Comparison of ENCODE assay signal across 8 cellular contexts in genomic region chr6:142902636-142903053, GRCh38. TPM values are rescaled to one million over a fixed set of nuclear protein-coding genes. Genes with fewer than 3 reads are reported as not detected.
DNase-seq lines count a peak whose midpoint lies in the region; ATAC-seq, FAIRE-seq and TF ChIP-seq lines count a peak whose summit lies in the region.

No MANE protein-coding gene starts in this region.

- no peak overlapping the region for H4K91ac ChIP-seq in H1 (replicated peaks; ENCODE audit: insufficient read length, low read length)

- no peak overlapping the region for H2BK20ac ChIP-seq in H1 (ENCODE audit: low read length)

- FAIRE-seq in H1 (lab: Jason Lieb, UNC), result no peak

- 72% methylated on average over 4 of the region's 4 CpGs; no CpG with 5 or more reads in 1 of the 2 experiments for WGBS in H1 (ENCODE audit: extremely low coverage in 1 of 2, insufficient coverage in 1 of 2, insufficient read length in 1 of 2, insufficient replicate concordance in 2 of 2, low coverage in 1 of 2, low lambda C conversion rate in 2 of 2, missing lambda C conversion rate in 1 of 2), 2 experiments

- H3K9ac ChIP-seq in H1 (replicated peaks in 1 of 4; ENCODE audit: extremely low read depth in 1 of 4, low read depth in 3 of 4, low read length in 3 of 4), result no peak overlapping the region

- CTCF ChIA-PET in H1 (lab: Charles Lee; ENCODE audit: partially characterized antibody), result no interaction called here

- no peak overlapping the region for H3K4me2 ChIP-seq in H1 (ENCODE audit: insufficient read depth in 1 of 2, low read depth in 2 of 2, low read length in 2 of 2)

- H3K36me3 ChIP-seq in H1 (ENCODE audit: control insufficient read depth in 2 of 4, insufficient read depth in 4 of 4, low read length in 3 of 4), result no peaks in the 10 kb centered on the region

- no peak overlapping the region for H2BK5ac ChIP-seq in H1 (ENCODE audit: low read depth, low read length)

- no peak for TF ChIP-seq POLR2A in H1 (IDR thresholded peaks at IDR 0.05; ENCODE audit: control extremely low read depth in 1 of 2, low read depth in 2 of 2, low read length in 2 of 2)

- no peak overlapping the region for H2BK120ac ChIP-seq in H1 (replicated peaks; ENCODE audit: low read depth, low read length)

- no peak overlapping the region for H3K4me3 ChIP-seq in H1 (ENCODE audit: extremely low read depth in 1 of 4, insufficient read depth in 2 of 4, low read depth in 3 of 4, low read length in 4 of 4)

- no peaks in the 10 kb centered on the region for H4K20me1 ChIP-seq in H1 (replicated peaks in 1 of 2; ENCODE audit: control insufficient read depth in 1 of 2, insufficient read depth in 2 of 2, low read length in 2 of 2)

- H2BK12ac ChIP-seq in H1 (ENCODE audit: low read depth, low read length), result no peak overlapping the region

- H2AK5ac ChIP-seq in H1 (ENCODE audit: low read depth, low read length), result no peak overlapping the region

- no peak for TF ChIP-seq EP300 in H1 (IDR thresholded peaks at IDR 0.05; ENCODE audit: borderline replicate concordance in 1 of 2, low read depth in 2 of 2, low read length in 2 of 2)

- 0 out of 4 replicates have a peak, but pooled peaks cover 0 to 4% of the 10 kb centered on the region in 2 experiments for H3K79me2 ChIP-seq in H1 (ENCODE audit: control insufficient read depth in 1 of 2, insufficient read depth in 2 of 2, low read length in 2 of 2)

- peak; percentile 77 for ATAC-seq in HG02571 (IDR thresholded peaks at IDR 0.05; ENCODE audit: unreplicated experiment)

- no peak overlapping the region for H3K27ac ChIP-seq in H1 (ENCODE audit: low read depth, low read length)

- no peaks in the 10 kb centered on the region for H3K23me2 ChIP-seq in H1 (ENCODE audit: low read depth, low read length)

- H3K27me3 ChIP-seq in H1 (replicated peaks in 1 of 4; ENCODE audit: control insufficient read depth in 3 of 4, extremely low read depth in 1 of 4, insufficient read depth in 3 of 4, low read length in 3 of 4), result no peaks in the 10 kb centered on the region

- peaks cover 0 to 4% (median 2%) of the 10 kb centered on the region in 4 experiments; a peak in 2 of 7 replicates for H3K4me1 ChIP-seq in H1 (replicated peaks in 1 of 4; ENCODE audit: control insufficient read depth in 3 of 4, insufficient read depth in 4 of 4, low read length in 3 of 4)

- no peak for TF ChIP-seq CTCF in H1 (IDR thresholded peaks at IDR 0.05; ENCODE audit: control extremely low read depth in 1 of 3, insufficient read depth in 1 of 3, low read depth in 1 of 3, low read length in 3 of 3)

- POLR2A ChIA-PET in H1 (lab: Charles Lee; ENCODE audit: partially characterized antibody), result no interaction called here

- no peak overlapping the region for H3K4ac ChIP-seq in H1 (replicated peaks; ENCODE audit: insufficient read length, low read depth, low read length)

- no peak for TF ChIP-seq RAD21 in H1 (IDR thresholded peaks at IDR 0.05 in 1 of 2, conservative IDR thresholded peaks at IDR 0.05 in 1 of 2; ENCODE audit: low read depth in 2 of 2, low read length in 2 of 2)

- H4K5ac ChIP-seq in H1 (ENCODE audit: insufficient read length, low read depth, low read length), result no peak overlapping the region

- no peak overlapping the region for H3K14ac ChIP-seq in H1 (ENCODE audit: insufficient read length)

- H3K9me3 ChIP-seq in H1 (ENCODE audit: insufficient read depth in 2 of 2, low read depth in 1 of 2, low read length in 1 of 2), result no peaks in the 10 kb centered on the region

- no peak overlapping the region for H3K56ac ChIP-seq in H1 (replicated peaks; ENCODE audit: insufficient read length, low read depth, low read length)

- H3K23ac ChIP-seq in H1 (ENCODE audit: insufficient read length), result no peak overlapping the region

- peaks cover 4% of the 10 kb centered on the region; the same call in 1 of the 2 replicates for H3K79me1 ChIP-seq in H1 (ENCODE audit: low read depth, low read length)

- H4K8ac ChIP-seq in H1 (ENCODE audit: extremely low read depth, insufficient read depth, low read length), result no peak overlapping the region

- peak; percentile 95 for DNase-seq in GM04503 (ENCODE audit: low read depth)
- DNase-seq in MV-4-11 (lab: John Stamatoyannopoulos, UW), result peak; percentile 79
- peak; percentile 67 to 73 for DNase-seq in activated CD4-positive, alpha-beta T cell treated with anti-CD3 and anti-CD28 coated beads, Interleukin-2, amount 50 U/mL, for 48 hours
- no peak for DNase-seq in H1 (ENCODE audit: low read depth in 1 of 2, low spot score in 2 of 2)
- peak; percentile 98 for DNase-seq in non-pigmented ciliary epithelial cell (ENCODE audit: low read depth)
- DNase-seq in NCI-H524 treated with DMSO at 0.1 percent for 48 hours (lab: John Stamatoyannopoulos, UW), result no peak
- no peak for DNase-seq in NCI-H128 (lab: John Stamatoyannopoulos, UW; ENCODE audit: unreplicated experiment)

- H2AFZ ChIP-seq in H1 (ENCODE audit: low read length), result no peak overlapping the region

- H2BK15ac ChIP-seq in H1 (ENCODE audit: low read length), result no peak overlapping the region

- 0 out of 2 replicates have a peak overlapping the region, but pooled peaks have one; percentile 39 for H3K18ac ChIP-seq in H1 (ENCODE audit: extremely low read depth, low read length)

TF ChIP-seq in H1, 55 proteins besides CTCF, POLR2A, EP300 and RAD21:
- TF ChIP-seq SAP30 (IDR thresholded peaks at IDR 0.05; ENCODE audit: insufficient read depth, insufficient replicate concordance, low read length), result no peak
- TF ChIP-seq SIN3A (conservative IDR thresholded peaks at IDR 0.05 in 1 of 2, IDR thresholded peaks at IDR 0.05 in 1 of 2; ENCODE audit: low read depth in 1 of 2, low read length in 2 of 2), result no peak
- TF ChIP-seq SRF (IDR thresholded peaks at IDR 0.05; ENCODE audit: low read depth, low read length), result no peak
- no peak for TF ChIP-seq JUND (IDR thresholded peaks at IDR 0.05; ENCODE audit: low read length)
- TF ChIP-seq CHD1 (IDR thresholded peaks at IDR 0.05; ENCODE audit: low read depth, low read length), result no peak
- TF ChIP-seq RXRA (IDR thresholded peaks at IDR 0.05; ENCODE audit: insufficient read depth, low read depth, low read length), result no peak
- TF ChIP-seq NANOG (IDR thresholded peaks at IDR 0.05; ENCODE audit: insufficient read depth, low read depth, low read length, poor library complexity, severe bottlenecking), result no peak
- no peak for TF ChIP-seq SP1 (IDR thresholded peaks at IDR 0.05; ENCODE audit: low read depth, low read length)
- TF ChIP-seq MAX (IDR thresholded peaks at IDR 0.05), result no peak
- TF ChIP-seq ATF2 (IDR thresholded peaks at IDR 0.05; ENCODE audit: low read length), result no peak
- no peak for TF ChIP-seq CBX5 (IDR thresholded peaks at IDR 0.05; ENCODE audit: low read depth, low read length)
- no peak for TF ChIP-seq BCL11A (IDR thresholded peaks at IDR 0.05; ENCODE audit: low read depth in 2 of 2, low read length in 2 of 2)

RNA-seq across cellular contexts. Expression of gene HIVEP2, which starts 42.3 kb away (rescaled TPM):
- 5.9 and 6.1 TPM in 2 replicates for total RNA-seq in H1 (2021; fragmentation: NEBNext Ultra II Directional; extraction: Animal tissue kit (Norgen Biotek cat#: 25700))
- 1.7 and 2.2 TPM in 2 replicates for polyA plus RNA-seq in H1 (2011; rRNA removed)
- polyA plus RNA-seq in H1 (2011; cell fraction: cytosol; rRNA removed), result 2.0 TPM
- polyA plus RNA-seq in H1 (2011; cell fraction: nucleus; rRNA removed), result 7.2 TPM
- 3.2 to 4.7 TPM (median 3.7 TPM) in 4 replicates for polyA plus RNA-seq in H1 (2012, experiment 1 of 2)
- 0.10 TPM for polyA plus RNA-seq in H1 (2012, experiment 2 of 2)
- polyA plus RNA-seq in H1 (2013, experiment 1 of 2), result 2.9 TPM
- polyA plus RNA-seq in H1 (2013, experiment 2 of 2), result 2.9 TPM
- 6.5 and 9.7 TPM in 2 replicates for polyA minus RNA-seq in H1 (2011; rRNA and poly(A)+ RNA removed)
- polyA minus RNA-seq in H1 (2011; cell fraction: cytosol; rRNA and poly(A)+ RNA removed), result 3.7 TPM
- 10.6 TPM for polyA minus RNA-seq in H1 (2011; cell fraction: nucleus; rRNA and poly(A)+ RNA removed)

Comparison
In these comparisons a context has a peak if more than half of its experiments do, and no peak if none do; other contexts are left out.
1. DNase-seq: peak in GM04503 (single experiment), MV-4-11 (single experiment), activated CD4-positive, alpha-beta T cell treated with anti-CD3 and anti-CD28 coated beads, Interleukin-2, amount 50 U/mL, for 48 hours (2 of 2) and non-pigmented ciliary epithelial cell (single experiment); none in H1 (0 of 2), NCI-H524 treated with DMSO at 0.1 percent for 48 hours (single experiment) and NCI-H128 (single experiment).